Comparison of ENCODE assay signal across 18 cellular contexts in genomic region chr2:70243804-70244584, GRCh38. TPM values are rescaled to one million over a fixed set of nuclear protein-coding genes. Genes with fewer than 3 reads are reported as not detected.
A peak's percentile ranks its signal among the peaks of the same experiment; 100 is the strongest.
DNase-seq lines count a peak whose midpoint lies in the region; ATAC-seq and TF ChIP-seq lines count a peak whose summit lies in the region.
"Had no signal": no experiment of that assay in that cellular context is flagged by ENCODE, and none has a peak within 500 bp of the region (broad histone marks: within the 10 kb centered on the region; RNA-seq: fewer than 3 reads in every experiment).

No MANE protein-coding gene starts in this region.

- ATAC-seq in CD4-positive, CD25-positive, alpha-beta regulatory T cell (ENCODE audit: low read depth in 2 of 2) = no peak
- no peak for ATAC-seq in GM23338
- ATAC-seq: left colon had no signal

- H3K79me2 ChIP-seq in GM23338 (replicated peaks; ENCODE audit: insufficient read depth) = peaks cover 93% of the 10 kb centered on the region

- peaks cover 0 to 4% (median 2%) of the 10 kb centered on the region in 7 donors for H3K9me3 Mint-ChIP-seq in CD4-positive, CD25-positive, alpha-beta regulatory T cell
- H3K9me3 Mint-ChIP-seq in GM23338 = peaks cover 12% of the 10 kb centered on the region
- H3K9me3 Mint-ChIP-seq in activated naive CD8-positive, alpha-beta T cell treated with anti-CD3 and anti-CD28 coated beads for 36 hours = peaks cover 3% of the 10 kb centered on the region
- H3K9me3 Mint-ChIP-seq in mesothelial cell of epicardium = peaks cover 6% of the 10 kb centered on the region

- peaks cover 19% of the 10 kb centered on the region for H3K36me3 Mint-ChIP-seq in CD4-positive, CD25-positive, alpha-beta regulatory T cell
- H3K36me3 Mint-ChIP-seq in GM23338 (ENCODE audit: low read depth) (peaks cover 62% of the 10 kb centered on the region), mesothelial cell of epicardium (peaks cover 21% of the 10 kb centered on the region)
- peaks cover 34% of the 10 kb centered on the region for H3K36me3 Mint-ChIP-seq in activated naive CD8-positive, alpha-beta T cell treated with anti-CD3 and anti-CD28 coated beads for 36 hours

- TF ChIP-seq CTCF in GM23338 (conservative IDR thresholded peaks at IDR 0.05; ENCODE audit: low read depth in 2 of 2) (no peak), mesothelial cell of epicardium (IDR thresholded peaks at IDR 0.05; ENCODE audit: unreplicated experiment) (no peak)

- peak overlapping the region; percentile 1 to 55 (median 37) for H3K27ac Mint-ChIP-seq in CD4-positive, CD25-positive, alpha-beta regulatory T cell
- H3K27ac Mint-ChIP-seq in GM23338 = peak overlapping the region; percentile 51; the same call in 1 of the 2 replicates
- no peak overlapping the region for H3K27ac Mint-ChIP-seq in activated naive CD8-positive, alpha-beta T cell treated with anti-CD3 and anti-CD28 coated beads for 36 hours
- H3K27ac Mint-ChIP-seq in mesothelial cell of epicardium = peak overlapping the region; percentile 37
- H3K27ac Mint-ChIP-seq: HFFc6 had no signal

- peaks cover 33% of the 10 kb centered on the region for H3K4me1 ChIP-seq in CD4-positive, CD25-positive, alpha-beta regulatory T cell (ENCODE audit: control insufficient read depth, insufficient read depth, low read length, poor library complexity, severe bottlenecking)
- H3K4me1 ChIP-seq in GM23338 (ENCODE audit: insufficient read depth) = peaks cover 41% of the 10 kb centered on the region

- H3K4me3 Mint-ChIP-seq in CD4-positive, CD25-positive, alpha-beta regulatory T cell = peak overlapping the region; percentile 8 to 45 (median 8)
- H3K4me3 Mint-ChIP-seq in GM23338 (peak overlapping the region; percentile 37; the same call in 2 of the 3 replicates), mesothelial cell of epicardium (peak overlapping the region; percentile 0)
- peak overlapping the region; percentile 20 for H3K4me3 Mint-ChIP-seq in activated naive CD8-positive, alpha-beta T cell treated with anti-CD3 and anti-CD28 coated beads for 36 hours
- H3K4me3 Mint-ChIP-seq: HFFc6 had no signal

- DNase-seq in CD4-positive, CD25-positive, alpha-beta regulatory T cell = no peak
- DNase-seq in GM23338 (ENCODE audit: low spot score) (no peak), mesothelial cell of epicardium (ENCODE audit: low spot score in 2 of 2, unreplicated experiment in 2 of 2) (no peak), GOT3 (lab: John Stamatoyannopoulos, UW) (no peak), mucosa of gallbladder (ENCODE audit: low spot score) (no peak), head of caudate nucleus (no peak)
- no peak for DNase-seq in activated naive CD8-positive, alpha-beta T cell treated with anti-CD3 and anti-CD28 coated beads for 36 hours
- DNase-seq: amniotic stem cell, C1 segment of cervical spinal cord, EL, esophagus squamous epithelium, HFFc6, left colon, NCI-H2029, NCI-H748 treated with DMSO at 0.1 percent for 48 hours had no signal

- intact Hi-C loops in head of caudate nucleus (cut with DNase I) = no loop called here

- no peak overlapping the region for H2AFZ ChIP-seq in GM23338

- H3K27me3 ChIP-seq in CD4-positive, CD25-positive, alpha-beta regulatory T cell (ENCODE audit: control insufficient read depth, insufficient read depth, low read length) = no peaks in the 10 kb centered on the region
- H3K27me3 ChIP-seq in GM23338 (ENCODE audit: insufficient read depth) = no peaks in the 10 kb centered on the region
- H3K27me3 ChIP-seq: esophagus squamous epithelium had no signal

- peaks cover 37 to 81% (median 59%) of the 10 kb centered on the region in 4 donors for H3K4me1 Mint-ChIP-seq in CD4-positive, CD25-positive, alpha-beta regulatory T cell
- H3K4me1 Mint-ChIP-seq in GM23338 = peaks cover 34% of the 10 kb centered on the region
- H3K4me1 Mint-ChIP-seq in activated naive CD8-positive, alpha-beta T cell treated with anti-CD3 and anti-CD28 coated beads for 36 hours = peaks cover 51% of the 10 kb centered on the region
- H3K4me1 Mint-ChIP-seq in mesothelial cell of epicardium = peaks cover 33% of the 10 kb centered on the region

- H3K27ac ChIP-seq in CD4-positive, CD25-positive, alpha-beta regulatory T cell (ENCODE audit: insufficient read depth, low read length, poor library complexity, severe bottlenecking) = peak overlapping the region; percentile 3
- no peak overlapping the region; the same call in 1 of the 2 replicates for H3K27ac ChIP-seq in GM23338 (ENCODE audit: low read depth)
- H3K27ac ChIP-seq: coronary artery, esophagus squamous epithelium, RWPE1, thoracic aorta had no signal

- peaks cover 53% of the 10 kb centered on the region for H4K20me1 ChIP-seq in GM23338 (replicated peaks; ENCODE audit: insufficient read depth)

- H3K4me3 ChIP-seq in CD4-positive, CD25-positive, alpha-beta regulatory T cell (ENCODE audit: low read depth, low read length) = no peak overlapping the region
- H3K4me3 ChIP-seq in GM23338 = 0 out of 2 replicates have a peak overlapping the region, but pooled peaks have one; percentile 12
- H3K4me3 ChIP-seq: coronary artery, esophagus squamous epithelium, thoracic aorta had no signal

- H3K4me2 ChIP-seq in GM23338 = peak overlapping the region; percentile 41

- peaks cover 12% of the 10 kb centered on the region for H3K36me3 ChIP-seq in CD4-positive, CD25-positive, alpha-beta regulatory T cell (ENCODE audit: control insufficient read depth, insufficient read depth, low read length)
- H3K36me3 ChIP-seq in GM23338 (ENCODE audit: insufficient read depth) = peaks cover 8% of the 10 kb centered on the region; the same call in 1 of the 2 replicates
- H3K36me3 ChIP-seq: thoracic aorta had no signal

- no peaks in the 10 kb centered on the region; the same call in none of the 2 replicates for H3F3A ChIP-seq in GM23338 (replicated peaks; ENCODE audit: low read depth)

- peaks cover 14% of the 10 kb centered on the region for H3K27me3 Mint-ChIP-seq in CD4-positive, CD25-positive, alpha-beta regulatory T cell
- H3K27me3 Mint-ChIP-seq in GM23338 (ENCODE audit: insufficient read depth, low read depth, poor library complexity) = peaks cover 17% of the 10 kb centered on the region
- H3K27me3 Mint-ChIP-seq in activated naive CD8-positive, alpha-beta T cell treated with anti-CD3 and anti-CD28 coated beads for 36 hours = peaks cover 6% of the 10 kb centered on the region
- H3K27me3 Mint-ChIP-seq in mesothelial cell of epicardium (ENCODE audit: low read depth) = peaks cover 4% of the 10 kb centered on the region

- no peaks in the 10 kb centered on the region for H3K9me3 ChIP-seq in CD4-positive, CD25-positive, alpha-beta regulatory T cell (ENCODE audit: control insufficient read depth in 2 of 2, low read length in 2 of 2)
- H3K9me3 ChIP-seq: esophagus squamous epithelium, thoracic aorta had no signal

- H3K9me2 ChIP-seq in GM23338 (ENCODE audit: insufficient read depth) = no peaks in the 10 kb centered on the region

TF ChIP-seq in GM23338, 12 proteins besides CTCF, POLR2A, EP300 and RAD21:
- no peak for TF ChIP-seq CREB1 (CRISPR knock-in tag; IDR thresholded peaks at IDR 0.05; ENCODE audit: low read depth)

RNA-seq across cellular contexts. Expression of gene TIA1, which starts 4.4 kb away (rescaled TPM):
- total RNA-seq in CD4-positive, CD25-positive, alpha-beta regulatory T cell = 90.9 TPM
- 10 to 100 TPM; 41.6 to 55.4 (median 47.7) TPM for polyA plus RNA-seq in CD4-positive, CD25-positive, alpha-beta regulatory T cell
- total RNA-seq in GM23338 (2014; rRNA removed; shearing (Covaris generic)) = 126 and 179 TPM in 2 replicates
- polyA plus RNA-seq in GM23338 (2016; fragmentation: Nextera tagmentation; extraction: Ambion mirVana) = 101 and 130 TPM in 2 replicates
- total RNA-seq in activated naive CD8-positive, alpha-beta T cell treated with anti-CD3 and anti-CD28 coated beads for 36 hours = 10 to 100 TPM; 87.0 to 88.0 TPM
- total RNA-seq in mesothelial cell of epicardium (411 to 439 TPM (median 428 TPM) in 3 replicates), mucosa of gallbladder (124 TPM)

RNA-seq across cellular contexts. Expression of gene PCYOX1, which starts 13.9 kb away (rescaled TPM):
- 9.8 TPM for total RNA-seq in CD4-positive, CD25-positive, alpha-beta regulatory T cell
- polyA plus RNA-seq in CD4-positive, CD25-positive, alpha-beta regulatory T cell = 10 to 100 TPM; 20.8 to 29.7 (median 23.7) TPM
- total RNA-seq in GM23338 (2014; rRNA removed; shearing (Covaris generic)) = 37.0 and 39.4 TPM in 2 replicates
- polyA plus RNA-seq in GM23338 (2016; fragmentation: Nextera tagmentation; extraction: Ambion mirVana) = 18.6 and 19.3 TPM in 2 replicates
- 10 to 100 TPM in 1 of 2 experiments, 1 to 10 TPM in 1; 9.5 to 11.0 TPM for total RNA-seq in activated naive CD8-positive, alpha-beta T cell treated with anti-CD3 and anti-CD28 coated beads for 36 hours
- total RNA-seq in mesothelial cell of epicardium (62.1 to 71.6 TPM (median 65.1 TPM) in 3 replicates), mucosa of gallbladder (111 TPM)

RNA-seq across cellular contexts. Expression of gene SNRPG, which starts 49.5 kb away (rescaled TPM):
- total RNA-seq in CD4-positive, CD25-positive, alpha-beta regulatory T cell = 84.7 TPM
- 100 to 1,000 TPM; 261 to 413 (median 305) TPM for polyA plus RNA-seq in CD4-positive, CD25-positive, alpha-beta regulatory T cell
- 275 and 450 TPM in 2 replicates for total RNA-seq in GM23338 (2014; rRNA removed; shearing (Covaris generic))
- 1,584 and 1,653 TPM in 2 replicates for polyA plus RNA-seq in GM23338 (2016; fragmentation: Nextera tagmentation; extraction: Ambion mirVana)
- 100 to 1,000 TPM; 590 to 602 TPM for total RNA-seq in activated naive CD8-positive, alpha-beta T cell treated with anti-CD3 and anti-CD28 coated beads for 36 hours
- 126 to 130 TPM (median 128 TPM) in 3 replicates for total RNA-seq in mesothelial cell of epicardium
- total RNA-seq in mucosa of gallbladder = 86.9 TPM

RNA-seq across cellular contexts. Expression of gene C2orf42, which starts 53.2 kb away (rescaled TPM):
- 21.0 TPM for total RNA-seq in CD4-positive, CD25-positive, alpha-beta regulatory T cell
- 10 to 100 TPM; 21.9 to 38.4 (median 30.7) TPM for polyA plus RNA-seq in CD4-positive, CD25-positive, alpha-beta regulatory T cell
- 6.9 and 12.7 TPM in 2 replicates for total RNA-seq in GM23338 (2014; rRNA removed; shearing (Covaris generic))
- polyA plus RNA-seq in GM23338 (2016; fragmentation: Nextera tagmentation; extraction: Ambion mirVana) = 3.4 and 4.3 TPM in 2 replicates
- 10 to 100 TPM; 16.0 to 17.4 TPM for total RNA-seq in activated naive CD8-positive, alpha-beta T cell treated with anti-CD3 and anti-CD28 coated beads for 36 hours
- total RNA-seq in mesothelial cell of epicardium (17.8 to 20.6 TPM (median 19.5 TPM) in 3 replicates), mucosa of gallbladder (22.6 TPM)

RNA-seq across cellular contexts. Expression of gene FAM136A, which starts 57.9 kb away (rescaled TPM):
- 27.1 TPM for total RNA-seq in CD4-positive, CD25-positive, alpha-beta regulatory T cell
- 10 to 100 TPM; 26.2 to 35.1 (median 29.9) TPM for polyA plus RNA-seq in CD4-positive, CD25-positive, alpha-beta regulatory T cell
- 115 and 122 TPM in 2 replicates for total RNA-seq in GM23338 (2014; rRNA removed; shearing (Covaris generic))
- 133 and 150 TPM in 2 replicates for polyA plus RNA-seq in GM23338 (2016; fragmentation: Nextera tagmentation; extraction: Ambion mirVana)
- 100 to 1,000 TPM; 115 TPM for total RNA-seq in activated naive CD8-positive, alpha-beta T cell treated with anti-CD3 and anti-CD28 coated beads for 36 hours
- total RNA-seq in mesothelial cell of epicardium = 42.7 to 46.5 TPM (median 43.3 TPM) in 3 replicates
- total RNA-seq in mucosa of gallbladder = 22.0 TPM
